26 cellular contexts compared by ENCODE assay signal in the genomic region with DNA sequence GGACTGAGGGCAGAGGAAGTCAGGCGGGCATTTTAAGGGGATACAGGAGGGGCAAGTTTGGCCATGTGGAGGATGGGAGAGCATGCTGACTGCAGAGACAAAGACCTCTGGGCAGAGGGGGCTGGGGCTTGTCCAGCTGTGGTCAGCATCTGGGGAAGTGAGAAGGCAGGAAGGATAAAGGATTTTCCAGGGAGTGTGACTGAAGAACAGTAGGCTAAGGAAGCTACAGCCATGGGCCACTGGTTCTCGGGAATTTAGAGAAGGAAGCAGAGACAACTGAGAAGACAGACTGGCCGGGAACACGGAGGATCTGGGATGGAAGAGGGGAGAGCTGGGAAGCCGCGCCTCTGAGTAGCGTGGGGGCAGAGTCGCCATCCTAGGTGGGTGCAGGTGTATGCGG. TPM values are rescaled to one million over a fixed set of nuclear protein-coding genes. Genes with fewer than 3 reads are reported as not detected.
DNase-seq lines count a peak whose midpoint lies in the region; ATAC-seq and TF ChIP-seq lines count a peak whose summit lies in the region.
"Had no signal": no experiment of that assay in that cellular context is flagged by ENCODE, and none has a peak within 500 bp of the region (broad histone marks: within the 10 kb centered on the region; RNA-seq: fewer than 3 reads in every experiment).

No MANE protein-coding gene starts in this region.

- DNase-seq in endothelial cell (ENCODE audit: low spot score) = peak; percentile 20
- DNase-seq in neural crest cell (ENCODE audit: low read depth, low spot score) = no peak
- no peak for DNase-seq in cerebellar nuclear complex (lab: John Stamatoyannopoulos, UW)
- DNase-seq: activated CD4-positive, alpha-beta T cell treated with anti-CD3 and anti-CD28 coated beads for 36 hours; activated CD8-positive, alpha-beta T cell treated with anti-CD3 and anti-CD28 coated beads, Interleukin-2, amount 10 ng/mL, durations not matched to agents 7 days and 5 days; activated effector memory CD4-positive, alpha-beta T cell treated with anti-CD3 and anti-CD28 coated beads, Interleukin-2, amount 50 U/mL, for 16 hours; body of pancreas; DMS53; Karpas-422; kidney; NCI-H1436 treated with DMSO at 0.1 percent for 48 hours; NCI-H446; sigmoid colon; stimulated activated CD4-positive, alpha-beta T cell treated with anti-CD3 and anti-CD28 coated beads, Interleukin-4, amount 100 ng/mL, for 24 hours; stimulated activated naive B cell treated with anti-CD40 and anti-IgM and Interleukin-4, amounts not matched to agents 10 μg/mL and 1 μg/mL and 100 μg/mL, for 72 hours; testis had no signal

- 0 out of 2 replicates have a peak overlapping the region, but pooled peaks have one; percentile 29 for H3K27ac ChIP-seq in 22Rv1
- H3K27ac ChIP-seq: body of pancreas, neutrophil, prostate gland, sigmoid colon, SK-N-MC, testis, vagina had no signal

- H3K4me3 Mint-ChIP-seq in IgD-negative memory B cell (peak overlapping the region in 2 of 4 donors; percentile 33 to 55), endothelial cell (ENCODE audit: unreplicated experiment) (peak overlapping the region; percentile 22), neural crest cell (peak overlapping the region; percentile 61)
- H3K4me3 Mint-ChIP-seq: activated CD4-positive, alpha-beta T cell treated with anti-CD3 and anti-CD28 coated beads for 36 hours; activated CD8-positive, alpha-beta T cell treated with anti-CD3 and anti-CD28 coated beads, Interleukin-2, amount 10 ng/mL, durations not matched to agents 7 days and 5 days; stimulated activated naive B cell treated with anti-CD40 and anti-IgM and Interleukin-4, amounts not matched to agents 10 μg/mL and 1 μg/mL and 100 μg/mL, for 72 hours had no signal

- peaks cover 4% of the 10 kb centered on the region for H3K27me3 Mint-ChIP-seq in IgD-negative memory B cell
- peaks cover 6% of the 10 kb centered on the region for H3K27me3 Mint-ChIP-seq in endothelial cell (ENCODE audit: unreplicated experiment)
- no peaks in the 10 kb centered on the region for H3K27me3 Mint-ChIP-seq in neural crest cell (ENCODE audit: low read depth)
- H3K27me3 Mint-ChIP-seq: activated CD4-positive, alpha-beta T cell treated with anti-CD3 and anti-CD28 coated beads for 36 hours; stimulated activated naive B cell treated with anti-CD40 and anti-IgM and Interleukin-4, amounts not matched to agents 10 μg/mL and 1 μg/mL and 100 μg/mL, for 72 hours had no signal

- H3K36me3 Mint-ChIP-seq in IgD-negative memory B cell (peaks cover 13% of the 10 kb centered on the region), endothelial cell (ENCODE audit: low read depth, unreplicated experiment) (peaks cover 19% of the 10 kb centered on the region), neural crest cell (ENCODE audit: low read depth) (peaks cover 25% of the 10 kb centered on the region)

- ATAC-seq in esophagus mucosa = no peak
- ATAC-seq in GM21515 (IDR thresholded peaks at IDR 0.05; ENCODE audit: unreplicated experiment) = no peak
- ATAC-seq in GM21423 (IDR thresholded peaks at IDR 0.05; ENCODE audit: unreplicated experiment) = no peak
- ATAC-seq: activated CD4-positive, alpha-beta T cell treated with anti-CD3 and anti-CD28 coated beads for 36 hours; activated CD8-positive, alpha-beta T cell treated with anti-CD3 and anti-CD28 coated beads, Interleukin-2, amount 10 ng/mL, durations not matched to agents 7 days and 5 days; body of pancreas; HCT116; stimulated activated naive B cell treated with anti-CD40 and anti-IgM and Interleukin-4, amounts not matched to agents 10 μg/mL and 1 μg/mL and 100 μg/mL, for 72 hours had no signal

- peak overlapping the region in 2 of 3 donors; percentile 46 to 53 for H3K27ac Mint-ChIP-seq in IgD-negative memory B cell
- peak overlapping the region; percentile 50 for H3K27ac Mint-ChIP-seq in endothelial cell (ENCODE audit: unreplicated experiment)
- H3K27ac Mint-ChIP-seq in neural crest cell (ENCODE audit: unreplicated experiment) = peak overlapping the region; percentile 85
- H3K27ac Mint-ChIP-seq: activated CD4-positive, alpha-beta T cell treated with anti-CD3 and anti-CD28 coated beads for 36 hours had no signal

- peaks cover 6 to 10% (median 7%) of the 10 kb centered on the region in 3 donors for H3K4me1 Mint-ChIP-seq in IgD-negative memory B cell
- peaks cover 34% of the 10 kb centered on the region for H3K4me1 Mint-ChIP-seq in endothelial cell (ENCODE audit: unreplicated experiment)
- H3K4me1 Mint-ChIP-seq in neural crest cell = peaks cover 10% of the 10 kb centered on the region
- H3K4me1 Mint-ChIP-seq: activated CD4-positive, alpha-beta T cell treated with anti-CD3 and anti-CD28 coated beads for 36 hours had no signal

- TF ChIP-seq CTCF in 22Rv1 (IDR thresholded peaks at IDR 0.05) (no peak), endothelial cell (IDR thresholded peaks at IDR 0.05; ENCODE audit: unreplicated experiment) (no peak), neural crest cell (conservative IDR thresholded peaks at IDR 0.05) (no peak)

- H3K9me3 Mint-ChIP-seq in IgD-negative memory B cell (peaks cover 0 to 13% (median 9%) of the 10 kb centered on the region in 3 donors), endothelial cell (ENCODE audit: unreplicated experiment) (no peaks in the 10 kb centered on the region), neural crest cell (no peaks in the 10 kb centered on the region)

RNA-seq across cellular contexts. Expression of gene PGAM5, which starts 7.0 kb away (rescaled TPM):
- polyA plus RNA-seq in IgD-negative memory B cell = 21.4 TPM
- total RNA-seq in endothelial cell (ENCODE audit: unreplicated experiment) (43.9 TPM), neural crest cell (61.5 and 61.8 TPM in 2 replicates), esophagus mucosa (49.8 TPM)

RNA-seq across cellular contexts. Expression of gene PXMP2, which starts 16.2 kb away (rescaled TPM):
- polyA plus RNA-seq in IgD-negative memory B cell = 6.2 TPM
- total RNA-seq in endothelial cell (ENCODE audit: unreplicated experiment) (18.6 TPM), neural crest cell (31.0 and 33.5 TPM in 2 replicates), esophagus mucosa (12.3 TPM)

RNA-seq across cellular contexts. Expression of gene POLE, which starts 16.5 kb away (rescaled TPM):
- 3.4 TPM for polyA plus RNA-seq in IgD-negative memory B cell
- 137 TPM for total RNA-seq in endothelial cell (ENCODE audit: unreplicated experiment)
- 168 and 174 TPM in 2 replicates for total RNA-seq in neural crest cell
- 23.4 TPM for total RNA-seq in esophagus mucosa

RNA-seq across cellular contexts. Expression of gene ANKLE2, which starts 58.0 kb away (rescaled TPM):
- polyA plus RNA-seq in IgD-negative memory B cell = 26.6 TPM
- total RNA-seq in endothelial cell (ENCODE audit: unreplicated experiment) (96.2 TPM), neural crest cell (93.4 and 100 TPM in 2 replicates), esophagus mucosa (35.8 TPM)
